In genomic region chr15:55383687-55384086, GRCh38 we compare ENCODE assay signal across 2 cellular contexts.
TF ChIP-seq lines count a peak whose summit lies in the region.

No MANE protein-coding gene starts in this region.

TF ChIP-seq in HepG2, 621 proteins besides CTCF, POLR2A, EP300 and RAD21:
- TF ChIP-seq CBFB (CRISPR knock-in tag; IDR thresholded peaks at IDR 0.05): no peak
- TF ChIP-seq NCOA1 (CRISPR knock-in tag; IDR thresholded peaks at IDR 0.05): no peak
- TF ChIP-seq MAFF (IDR thresholded peaks at IDR 0.05; ENCODE audit: low read depth, low read length): peak; percentile 63
- peak; percentile 74 to 77 for TF ChIP-seq MAFK (conservative IDR thresholded peaks at IDR 0.05 in 1 of 2, IDR thresholded peaks at IDR 0.05 in 1 of 2; ENCODE audit: low read length in 2 of 2)
- TF ChIP-seq JUNB (CRISPR knock-in tag; IDR thresholded peaks at IDR 0.05; ENCODE audit: borderline replicate concordance): no peak

TF ChIP-seq in IMR-90, 13 proteins besides CTCF, POLR2A, EP300 and RAD21:
- TF ChIP-seq MAFK (IDR thresholded peaks at IDR 0.05; ENCODE audit: low read depth, low read length) (peak; percentile 47), FOS (IDR thresholded peaks at IDR 0.05; ENCODE audit: low read depth, low read length) (no peak)
